In genomic region chr9:113593682-113594281, GRCh38 we compare ENCODE assay signal across 8 cellular contexts.
A peak's percentile ranks its signal among the peaks of the same experiment; 100 is the strongest.
DNase-seq lines count a peak whose midpoint lies in the region; ATAC-seq, FAIRE-seq and TF ChIP-seq lines count a peak whose summit lies in the region.

No MANE protein-coding gene starts in this region.

- CTCF ChIA-PET in endothelial cell of umbilical vein (lab: Charles Lee) = interaction anchor here (0.6 to 18.1 kb wide), 18 partner anchors 9 to 372 kb away, joined by 3 to 1173 read pairs (median 4); partner anchors contain the start of genes C9orf43 and POLE3

- FAIRE-seq in endothelial cell of umbilical vein (lab: Jason Lieb, UNC) = peak; percentile 98

- peak overlapping the region; percentile 95 for H3K9ac ChIP-seq in endothelial cell of umbilical vein (replicated peaks; ENCODE audit: extremely low read depth, insufficient read depth, low read length)

- H3K4me3 ChIP-seq in SJSA1 (peak overlapping the region; percentile 48), endothelial cell of umbilical vein (replicated peaks in 1 of 3; ENCODE audit: insufficient read depth in 1 of 3, low read depth in 1 of 3, low read length in 3 of 3) (peak overlapping the region; percentile 72 to 93 (median 85)), lung (peak overlapping the region; percentile 54), thoracic aorta (peak overlapping the region; percentile 83)

- H3K79me2 ChIP-seq in endothelial cell of umbilical vein (ENCODE audit: control insufficient read depth, insufficient read depth, low read length) = peaks cover 52% of the 10 kb centered on the region

- no peak for TF ChIP-seq CTCF in endothelial cell of umbilical vein (IDR thresholded peaks at IDR 0.05; ENCODE audit: extremely low read depth in 1 of 2, insufficient read depth in 1 of 2, low read depth in 1 of 2, low read length in 2 of 2)
- TF ChIP-seq CTCF in lung (IDR thresholded peaks at IDR 0.05; ENCODE audit: control extremely low read depth, extremely low read depth) = no peak
- no peak for TF ChIP-seq CTCF in thoracic aorta (IDR thresholded peaks at IDR 0.05)

- DNase-seq in 8988T = peak; percentile 88
- peak; percentile 98 for DNase-seq in SJSA1 (ENCODE audit: low read depth in 1 of 2, low spot score in 2 of 2)
- DNase-seq in endothelial cell of umbilical vein (ENCODE audit: low read depth, low spot score) = peak; percentile 99
- DNase-seq in lung (ENCODE audit: low spot score) = peak; percentile 79
- DNase-seq in thoracic aorta (ENCODE audit: low spot score) = peak; percentile 97
- DNase-seq in activated T-cell treated with anti-CD3 and anti-CD28 coated beads, Interleukin-2, amount 50 U/mL, for 48 hours = no peak

- BruUV-seq in endothelial cell of umbilical vein (replicated peaks; lab: Mats Ljungman, UMichigan) = no TSS peak

- no peaks in the 10 kb centered on the region for H3K9me3 ChIP-seq in SJSA1 (replicated peaks)
- H3K9me3 ChIP-seq in endothelial cell of umbilical vein (replicated peaks; ENCODE audit: control insufficient read depth, insufficient read depth, low read length) = no peaks in the 10 kb centered on the region
- H3K9me3 ChIP-seq in lung (ENCODE audit: control insufficient read depth in 2 of 2, insufficient read depth in 1 of 2, low read length in 1 of 2) = no peaks in the 10 kb centered on the region
- H3K9me3 ChIP-seq in thoracic aorta = no peaks in the 10 kb centered on the region

- H3K4me2 ChIP-seq in endothelial cell of umbilical vein (ENCODE audit: insufficient read depth, low read length) = peak overlapping the region; percentile 78

- WGBS in lung, 2 donors = 17 to 23% methylated on average over 15 of the region's 15 CpGs

- peak; percentile 99 for TF ChIP-seq POLR2A in endothelial cell of umbilical vein (IDR thresholded peaks at IDR 0.05; ENCODE audit: low read depth, low read length)

- H3K27me3 ChIP-seq in SJSA1 (replicated peaks) (no peaks in the 10 kb centered on the region), endothelial cell of umbilical vein (ENCODE audit: control insufficient read depth in 2 of 2, insufficient read depth in 2 of 2, low read length in 2 of 2) (no peaks in the 10 kb centered on the region), lung (ENCODE audit: control insufficient read depth, insufficient read depth) (no peaks in the 10 kb centered on the region), thoracic aorta (replicated peaks; ENCODE audit: insufficient read depth) (no peaks in the 10 kb centered on the region)

- intact Hi-C loops in endothelial cell of umbilical vein (cut with micrococcal nuclease) = loop anchor here (1.0 kb wide), 3 partner anchors 17 to 41 kb away; no protein-coding TSS in a partner anchor

- peak overlapping the region; percentile 43 for H3K27ac ChIP-seq in SJSA1
- H3K27ac ChIP-seq in endothelial cell of umbilical vein (ENCODE audit: insufficient read depth, low read depth, low read length) = peak overlapping the region; percentile 96
- peak overlapping the region; percentile 88 to 89 for H3K27ac ChIP-seq in lung (ENCODE audit: low read depth in 1 of 2, low read length in 1 of 2)
- peak overlapping the region; percentile 80 to 98 for H3K27ac ChIP-seq in thoracic aorta

- POLR2A ChIA-PET in endothelial cell of umbilical vein (lab: Charles Lee) = interaction anchor here (0.6 to 4.4 kb wide), 15 partner anchors 9 to 183 kb away, joined by 3 to 71 read pairs (median 6); no protein-coding TSS in a partner anchor

- no peaks in the 10 kb centered on the region for H4K20me1 ChIP-seq in endothelial cell of umbilical vein (replicated peaks; ENCODE audit: control insufficient read depth, extremely low read depth, insufficient read depth, low read length)

- H3K36me3 ChIP-seq in SJSA1 (peaks cover 69% of the 10 kb centered on the region), endothelial cell of umbilical vein (ENCODE audit: control insufficient read depth in 2 of 2, extremely low read depth in 1 of 2, insufficient read depth in 2 of 2, low read length in 2 of 2) (peaks cover 29 to 33% of the 10 kb centered on the region in 2 experiments), lung (ENCODE audit: control insufficient read depth in 2 of 2, insufficient read depth in 2 of 2, low read length in 2 of 2) (peaks cover 0 to 37% of the 10 kb centered on the region in 2 donors), thoracic aorta (peaks cover 34% of the 10 kb centered on the region)

- dilution Hi-C loops in endothelial cell of umbilical vein (cut with MboI; ENCODE audit: extremely low pct_ligation_motif_present, low sequenced_read_pairs) = loop anchor here (10.0 kb wide), 1 partner anchor 61 kb away; no protein-coding TSS in a partner anchor

- no peak overlapping the region for H2AFZ ChIP-seq in endothelial cell of umbilical vein (ENCODE audit: low read depth, low read length)

- peaks cover 30% of the 10 kb centered on the region for H3K4me1 ChIP-seq in SJSA1 (replicated peaks)
- peaks cover 71% of the 10 kb centered on the region for H3K4me1 ChIP-seq in endothelial cell of umbilical vein (ENCODE audit: control insufficient read depth, extremely low read depth, insufficient read depth, low read length)
- H3K4me1 ChIP-seq in lung (ENCODE audit: control insufficient read depth in 2 of 2, insufficient read depth in 2 of 2, low read length in 2 of 2) = peaks cover 3 to 32% of the 10 kb centered on the region in 2 donors
- H3K4me1 ChIP-seq in thoracic aorta (ENCODE audit: control insufficient read depth in 1 of 2, low read depth in 2 of 2) = peaks cover 42 to 81% of the 10 kb centered on the region in 2 donors

- no peaks in the 10 kb centered on the region for H3K9me1 ChIP-seq in endothelial cell of umbilical vein (replicated peaks; ENCODE audit: control insufficient read depth, extremely low read depth, insufficient read depth, low read length)

- ATAC-seq in GM18511 (IDR thresholded peaks at IDR 0.05; ENCODE audit: unreplicated experiment) (peak; percentile 76), HG03095 (IDR thresholded peaks at IDR 0.05; ENCODE audit: unreplicated experiment) (peak; percentile 59), lung (ENCODE audit: insufficient read depth, low FRiP score) (peak; percentile 79), thoracic aorta (ENCODE audit: insufficient number of reproducible peaks, low FRiP score, low read depth) (peak; percentile 91)

TF ChIP-seq in endothelial cell of umbilical vein, 7 proteins besides CTCF, POLR2A, EP300 and RAD21:
- TF ChIP-seq POLR2AphosphoS5 (IDR thresholded peaks at IDR 0.05; ENCODE audit: insufficient read depth, low read depth, low read length) = peak; percentile 99
- no peak for TF ChIP-seq GATA2 (IDR thresholded peaks at IDR 0.05; ENCODE audit: insufficient read depth, insufficient read length, low read depth, low read length)
- TF ChIP-seq FOS (IDR thresholded peaks at IDR 0.05; ENCODE audit: borderline replicate concordance, insufficient read depth, low read length) = peak; percentile 30
- TF ChIP-seq MAX (IDR thresholded peaks at IDR 0.05; ENCODE audit: insufficient read depth, insufficient read length) = no peak
- peak; percentile 21 for TF ChIP-seq JUN (IDR thresholded peaks at IDR 0.05; ENCODE audit: borderline replicate concordance, insufficient read depth, insufficient read length, low read depth)
- no peak for TF ChIP-seq MYC (IDR thresholded peaks at IDR 0.05; ENCODE audit: low read depth, low read length)
- no peak for TF ChIP-seq EZH2 (IDR thresholded peaks at IDR 0.05; ENCODE audit: borderline replicate concordance, low read depth, low read length, severe bottlenecking)

Comparison
In these comparisons a context has a peak if more than half of its experiments do, and no peak if none do; other contexts are left out.
1. DNase-seq: peak in 8988T (single experiment), SJSA1 (2 of 2), endothelial cell of umbilical vein (single experiment), lung (single experiment) and thoracic aorta (single experiment); none in activated T-cell treated with anti-CD3 and anti-CD28 coated beads, Interleukin-2, amount 50 U/mL, for 48 hours (0 of 2).
2. H3K27ac ChIP-seq: peak in every context shown above with its lines; median percentile 96 in endothelial cell of umbilical vein; 89 in thoracic aorta; 88 in lung; 43 in SJSA1.
3. Peak in every context shown above with its lines, with median percentiles within 50 percentile points of each other: ATAC-seq and H3K4me3 ChIP-seq.